In the genomic region with DNA sequence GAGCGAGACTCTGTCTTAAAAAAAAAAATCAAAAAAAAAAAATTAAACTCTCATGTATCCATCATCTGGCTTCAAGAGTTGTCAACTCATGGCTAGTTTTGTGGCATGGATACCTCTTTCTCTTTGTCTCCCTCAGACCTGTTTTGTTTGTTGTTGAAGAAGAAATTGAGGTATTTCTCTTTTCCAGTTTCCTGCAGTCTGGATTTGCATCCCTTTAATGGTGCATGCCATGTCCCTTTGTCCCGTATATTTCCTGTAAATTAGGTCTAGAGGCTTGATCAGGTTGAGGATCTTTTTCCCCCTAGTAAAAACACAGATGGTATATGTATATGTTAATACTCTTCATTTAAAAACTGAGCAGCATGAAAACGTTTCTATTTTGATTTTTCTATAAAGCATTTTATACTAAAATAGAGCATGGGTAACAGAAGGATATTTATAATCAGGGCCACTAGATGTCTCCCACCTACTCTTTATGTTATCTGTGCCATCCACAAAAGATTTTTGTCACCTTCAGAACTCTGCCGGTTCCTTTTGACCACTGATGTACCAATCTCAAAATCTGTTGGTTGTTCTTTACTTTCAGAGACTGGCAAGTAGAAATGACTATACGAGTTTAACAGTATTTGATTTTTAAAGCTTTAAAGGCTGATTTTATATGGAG, we compare ENCODE assay signal across 11 cellular contexts.
DNase-seq lines count a peak whose midpoint lies in the region; ATAC-seq and TF ChIP-seq lines count a peak whose summit lies in the region.
"Had no signal": no experiment of that assay in that cellular context is flagged by ENCODE, and none has a peak within 500 bp of the region (broad histone marks: within the 10 kb centered on the region; RNA-seq: fewer than 3 reads in every experiment).

No MANE protein-coding gene starts in this region.

- DNase-seq in DMS153 treated with DMSO at 0.1 percent for 48 hours (lab: John Stamatoyannopoulos, UW; ENCODE audit: unreplicated experiment) (peak; percentile 31), RWPE2 (ENCODE audit: low spot score) (no peak)
- no peak for DNase-seq in activated naive CD4-positive, alpha-beta T cell treated with anti-CD3 and anti-CD28 coated beads, Interleukin-2, amount 50 U/mL, for 16 hours
- no peak for DNase-seq in activated CD4-positive, alpha-beta T cell treated with anti-CD3 and anti-CD28 coated beads for 48 hours
- DNase-seq: activated CD8-positive, alpha-beta memory T cell treated with anti-CD3 and anti-CD28 coated beads, Interleukin-2, amount 10 ng/mL, durations not matched to agents 7 days and 5 days; SIG-M5 had no signal

- no peaks in the 10 kb centered on the region for H3K4me1 ChIP-seq in RWPE2 (ENCODE audit: insufficient read depth, poor library complexity, severe bottlenecking)
- peaks cover 15% of the 10 kb centered on the region; the same call in 1 of the 2 replicates for H3K4me1 ChIP-seq in iPS-20b (ENCODE audit: insufficient read depth, low read length)

- H3K27ac ChIP-seq in RWPE2 (ENCODE audit: poor library complexity, severe bottlenecking): no peak overlapping the region
- H3K27ac ChIP-seq in iPS-20b (ENCODE audit: low read length): peak overlapping the region; percentile 54

- H3K9me3 ChIP-seq in RWPE2 (ENCODE audit: severe bottlenecking) (no peaks in the 10 kb centered on the region), iPS-20b (ENCODE audit: insufficient read depth, low read depth, low read length) (no peaks in the 10 kb centered on the region)
- H3K9me3 ChIP-seq: HAP-1 had no signal

- H3K27me3 ChIP-seq in RWPE2 (ENCODE audit: insufficient read depth, poor library complexity, severe bottlenecking): no peaks in the 10 kb centered on the region
- H3K27me3 ChIP-seq in iPS-20b (ENCODE audit: insufficient read depth, low read length): no peaks in the 10 kb centered on the region

- no peak overlapping the region for H3K9ac ChIP-seq in iPS-20b (ENCODE audit: low read depth, low read length)

- H3K4me3 ChIP-seq in RWPE2 (ENCODE audit: severe bottlenecking) (no peak overlapping the region), iPS-20b (ENCODE audit: low read length) (no peak overlapping the region)
- H3K4me3 ChIP-seq: HAP-1 had no signal

- H3K36me3 ChIP-seq in RWPE2 (ENCODE audit: low read depth) (peaks cover 26% of the 10 kb centered on the region), iPS-20b (ENCODE audit: insufficient read depth, low read depth, low read length) (peaks cover 30% of the 10 kb centered on the region)
- H3K36me3 ChIP-seq: HAP-1 had no signal

- TF ChIP-seq CTCF in RWPE2 (IDR thresholded peaks at IDR 0.05; ENCODE audit: poor library complexity, severe bottlenecking): peak; percentile 48

- ATAC-seq in HG03432 (IDR thresholded peaks at IDR 0.05; ENCODE audit: unreplicated experiment): peak; percentile 48
- no peak for ATAC-seq in RWPE2 (ENCODE audit: low read depth)
- no peak for ATAC-seq in HG02571 (IDR thresholded peaks at IDR 0.05; ENCODE audit: unreplicated experiment)
- no peak for ATAC-seq in HG03039 (IDR thresholded peaks at IDR 0.05; ENCODE audit: unreplicated experiment)
- ATAC-seq: activated CD8-positive, alpha-beta memory T cell treated with anti-CD3 and anti-CD28 coated beads, Interleukin-2, amount 10 ng/mL, durations not matched to agents 7 days and 5 days had no signal
